In the genomic region with DNA sequence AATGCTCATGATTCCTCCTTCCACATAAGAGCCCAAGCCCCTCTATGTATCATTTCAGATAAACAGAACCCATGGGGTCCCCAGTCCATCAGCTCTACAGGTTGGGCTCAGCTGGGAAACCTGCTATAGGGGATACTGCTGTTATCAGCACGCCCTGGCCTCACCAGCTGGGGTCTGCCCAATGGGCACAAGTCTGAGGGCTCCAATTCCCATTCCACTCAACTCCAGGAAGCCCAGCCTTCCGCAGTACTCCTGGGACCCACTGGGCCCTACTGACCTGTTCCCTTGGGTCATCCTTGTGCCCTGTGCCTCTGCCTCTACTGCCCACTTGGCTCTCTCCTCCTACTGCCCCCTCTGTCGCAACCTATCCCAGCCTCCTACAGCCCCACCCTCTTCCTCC, we compare ENCODE assay signal across 23 cellular contexts. TPM values are rescaled to one million over a fixed set of nuclear protein-coding genes. Genes with fewer than 3 reads are reported as not detected.
DNase-seq lines count a peak whose midpoint lies in the region; ATAC-seq, FAIRE-seq and TF ChIP-seq lines count a peak whose summit lies in the region.
"Had no signal": no experiment of that assay in that cellular context is flagged by ENCODE, and none has a peak within 500 bp of the region (broad histone marks: within the 10 kb centered on the region; RNA-seq: fewer than 3 reads in every experiment).

No MANE protein-coding gene starts in this region.

- H3K27me3 ChIP-seq in H1 (replicated peaks in 1 of 4; ENCODE audit: control insufficient read depth in 3 of 4, extremely low read depth in 1 of 4, insufficient read depth in 3 of 4, low read length in 3 of 4) = no peaks in the 10 kb centered on the region
- H3K27me3 ChIP-seq: SJSA1 had no signal

- H3K9me3 ChIP-seq in H1 (ENCODE audit: insufficient read depth in 2 of 2, low read depth in 1 of 2, low read length in 1 of 2) = no peaks in the 10 kb centered on the region
- H3K9me3 ChIP-seq: BE2C, SJSA1 had no signal

- no peaks in the 10 kb centered on the region for H3K36me3 ChIP-seq in H1 (ENCODE audit: control insufficient read depth in 2 of 4, insufficient read depth in 4 of 4, low read length in 3 of 4)
- H3K36me3 ChIP-seq: BE2C, SJSA1 had no signal

- no peak overlapping the region for H3K4me3 ChIP-seq in H1 (ENCODE audit: extremely low read depth in 1 of 4, insufficient read depth in 2 of 4, low read depth in 3 of 4, low read length in 4 of 4)
- H3K4me3 ChIP-seq: GM23248, SJSA1 had no signal

- FAIRE-seq in H1 (lab: Jason Lieb, UNC) = no peak

- H3K23ac ChIP-seq in H1 (ENCODE audit: insufficient read length) = no peak overlapping the region

- H3K23me2 ChIP-seq in H1 (ENCODE audit: low read depth, low read length) = no peaks in the 10 kb centered on the region

- no peak overlapping the region for H3K27ac ChIP-seq in H1 (ENCODE audit: low read depth, low read length)
- H3K27ac ChIP-seq: 22Rv1, GM23248, SJSA1 had no signal

- POLR2A ChIA-PET in H1 (lab: Charles Lee; ENCODE audit: partially characterized antibody) = interaction anchor here (1.0 to 1.7 kb wide), 3 partner anchors 8 to 17 kb away, joined by 3 to 4 read pairs (median 3); no protein-coding TSS in a partner anchor

- H4K20me1 ChIP-seq in H1 (replicated peaks in 1 of 2; ENCODE audit: control insufficient read depth in 1 of 2, insufficient read depth in 2 of 2, low read length in 2 of 2) = no peaks in the 10 kb centered on the region

- H2BK120ac ChIP-seq in H1 (replicated peaks; ENCODE audit: low read depth, low read length) = no peak overlapping the region

- H3K27me3 Mint-ChIP-seq in nephron (ENCODE audit: low read depth) = no peaks in the 10 kb centered on the region

- H3K27ac Mint-ChIP-seq in nephron = peak overlapping the region; percentile 37 to 75 (median 59)

- TF ChIP-seq RAD21 in H1 (IDR thresholded peaks at IDR 0.05 in 1 of 2, conservative IDR thresholded peaks at IDR 0.05 in 1 of 2; ENCODE audit: low read depth in 2 of 2, low read length in 2 of 2) = no peak

- no peak overlapping the region for H2AFZ ChIP-seq in H1 (ENCODE audit: low read length)
- H2AFZ ChIP-seq: GM23248 had no signal

- no peak overlapping the region for H2BK12ac ChIP-seq in H1 (ENCODE audit: low read depth, low read length)

- H3K4me3 Mint-ChIP-seq in nephron = no peak overlapping the region
- H3K4me3 Mint-ChIP-seq: H9 had no signal

- H3K14ac ChIP-seq in H1 (ENCODE audit: insufficient read length) = no peak overlapping the region

- no peaks in the 10 kb centered on the region for H3K36me3 Mint-ChIP-seq in nephron (ENCODE audit: low read depth)

- no peak overlapping the region for H3K4me2 ChIP-seq in H1 (ENCODE audit: insufficient read depth in 1 of 2, low read depth in 2 of 2, low read length in 2 of 2)

- no peaks in the 10 kb centered on the region for H3K9me3 Mint-ChIP-seq in nephron
- H3K9me3 Mint-ChIP-seq: H9 had no signal

- peaks cover 69% of the 10 kb centered on the region for H3K4me1 Mint-ChIP-seq in nephron

- H3K18ac ChIP-seq in H1 (ENCODE audit: extremely low read depth, low read length) = no peak overlapping the region

- no peak overlapping the region for H2AK5ac ChIP-seq in H1 (ENCODE audit: low read depth, low read length)

- TF ChIP-seq CTCF in H1 (IDR thresholded peaks at IDR 0.05; ENCODE audit: control extremely low read depth in 1 of 3, insufficient read depth in 1 of 3, low read depth in 1 of 3, low read length in 3 of 3) = no peak
- TF ChIP-seq CTCF in nephron (IDR thresholded peaks at IDR 0.05; ENCODE audit: unreplicated experiment in 3 of 3) = no peak

- peaks cover 0 to 2% (median 0%) of the 10 kb centered on the region in 4 experiments; a peak in 1 of 7 replicates for H3K4me1 ChIP-seq in H1 (replicated peaks in 1 of 4; ENCODE audit: control insufficient read depth in 3 of 4, insufficient read depth in 4 of 4, low read length in 3 of 4)
- H3K4me1 ChIP-seq: BE2C, SJSA1 had no signal

- no peak overlapping the region for H4K5ac ChIP-seq in H1 (ENCODE audit: insufficient read length, low read depth, low read length)

- no peak overlapping the region for H3K4ac ChIP-seq in H1 (replicated peaks; ENCODE audit: insufficient read length, low read depth, low read length)

- H3K79me2 ChIP-seq in H1 (ENCODE audit: control insufficient read depth in 1 of 2, insufficient read depth in 2 of 2, low read length in 2 of 2) = no peaks in the 10 kb centered on the region

- no peak overlapping the region for H3K9ac ChIP-seq in H1 (replicated peaks in 1 of 4; ENCODE audit: extremely low read depth in 1 of 4, low read depth in 3 of 4, low read length in 3 of 4)
- H3K9ac ChIP-seq: GM23248 had no signal

- 0 out of 2 replicates have a peak overlapping the region, but pooled peaks have one; percentile 29 for H2BK15ac ChIP-seq in H1 (ENCODE audit: low read length)

- H3K79me1 ChIP-seq in H1 (ENCODE audit: low read depth, low read length) = no peaks in the 10 kb centered on the region

- peak; percentile 47 for DNase-seq in activated CD8-positive, alpha-beta memory T cell treated with anti-CD3 and anti-CD28 coated beads, Interleukin-2, amount 50 U/mL, for 48 hours
- no peak for DNase-seq in activated CD8-positive, alpha-beta memory T cell treated with anti-CD3 and anti-CD28 coated beads for 24 hours
- DNase-seq in H1 (ENCODE audit: low read depth in 1 of 2, low spot score in 2 of 2) (no peak), cerebellar cortex (ENCODE audit: low spot score) (no peak), kidney tubule cell (ENCODE audit: low spot score) (no peak)
- DNase-seq: ACHN, BE2C, Calu3, DND-41, GM23248, H9, NCI-H1048, NCI-H1417, NCI-H1694 treated with DMSO at 0.1 percent for 48 hours, NCI-H2081, NCI-H2227 treated with DMSO at 0.1 percent for 48 hours, NCI-H69, Right ventricle myocardium superior, RPMI8226 had no signal

- H2BK20ac ChIP-seq in H1 (ENCODE audit: low read length) = no peak overlapping the region

- ATAC-seq in HG02973 (IDR thresholded peaks at IDR 0.05; ENCODE audit: unreplicated experiment) = no peak

- WGBS in H1 (ENCODE audit: extremely low coverage in 1 of 2, insufficient coverage in 1 of 2, insufficient read length in 1 of 2, insufficient replicate concordance in 2 of 2, low coverage in 1 of 2, low lambda C conversion rate in 2 of 2, missing lambda C conversion rate in 1 of 2), 2 experiments = 94% methylated on average over 3 of the region's 3 CpGs; no CpG with 5 or more reads in 1 of the 2 experiments

- TF ChIP-seq EP300 in H1 (IDR thresholded peaks at IDR 0.05; ENCODE audit: borderline replicate concordance in 1 of 2, low read depth in 2 of 2, low read length in 2 of 2) = no peak

- no peak for TF ChIP-seq POLR2A in H1 (IDR thresholded peaks at IDR 0.05; ENCODE audit: control extremely low read depth in 1 of 2, low read depth in 2 of 2, low read length in 2 of 2)

- H4K91ac ChIP-seq in H1 (replicated peaks; ENCODE audit: insufficient read length, low read length) = no peak overlapping the region

- no peak overlapping the region for H4K8ac ChIP-seq in H1 (ENCODE audit: extremely low read depth, insufficient read depth, low read length)

- CTCF ChIA-PET in H1 (lab: Charles Lee; ENCODE audit: partially characterized antibody) = interaction anchor here (0.9 to 5.3 kb wide), 6 partner anchors 18 to 161 kb away, joined by 3 to 26 read pairs (median 4); a partner anchor contains a TSS

- H3K56ac ChIP-seq in H1 (replicated peaks; ENCODE audit: insufficient read length, low read depth, low read length) = no peak overlapping the region

- no peak overlapping the region for H2BK5ac ChIP-seq in H1 (ENCODE audit: low read depth, low read length)

TF ChIP-seq in H1, 55 proteins besides CTCF, POLR2A, EP300 and RAD21 (continues in another document):
- no peak for TF ChIP-seq CHD1 (IDR thresholded peaks at IDR 0.05; ENCODE audit: low read depth, low read length)

RNA-seq across cellular contexts. Expression of a gene that starts 16.2 kb away (rescaled TPM):
- 28.0 and 28.9 TPM in 2 replicates for total RNA-seq in H1 (2021; fragmentation: NEBNext Ultra II Directional; extraction: Animal tissue kit (Norgen Biotek cat#: 25700))
- polyA plus RNA-seq in H1 (2011; rRNA removed) = 29.9 and 38.2 TPM in 2 replicates
- 26.8 TPM for polyA plus RNA-seq in H1 (2011; cell fraction: cytosol; rRNA removed)
- polyA plus RNA-seq in H1 (2011; cell fraction: nucleus; rRNA removed) = 55.3 TPM
- polyA plus RNA-seq in H1 (2012, experiment 1 of 2) = 17.0 to 31.4 TPM (median 27.3 TPM) in 4 replicates
- 16.5 TPM for polyA plus RNA-seq in H1 (2012, experiment 2 of 2)
- polyA plus RNA-seq in H1 (2013, experiment 1 of 2) = 29.7 TPM
- 29.8 TPM for polyA plus RNA-seq in H1 (2013, experiment 2 of 2)
- 28.9 and 33.8 TPM in 2 replicates for polyA minus RNA-seq in H1 (2011; rRNA and poly(A)+ RNA removed)
- polyA minus RNA-seq in H1 (2011; cell fraction: cytosol; rRNA and poly(A)+ RNA removed) = 39.8 TPM
- polyA minus RNA-seq in H1 (2011; cell fraction: nucleus; rRNA and poly(A)+ RNA removed) = 35.9 TPM

RNA-seq across cellular contexts. Expression of a gene that starts 43.3 kb away (rescaled TPM):
- 75.6 and 82.6 TPM in 2 replicates for total RNA-seq in H1 (2021; fragmentation: NEBNext Ultra II Directional; extraction: Animal tissue kit (Norgen Biotek cat#: 25700))
- polyA plus RNA-seq in H1 (2011; rRNA removed) = 109 and 135 TPM in 2 replicates
- polyA plus RNA-seq in H1 (2011; cell fraction: cytosol; rRNA removed) = 155 TPM
- 67.9 TPM for polyA plus RNA-seq in H1 (2011; cell fraction: nucleus; rRNA removed)
- 130 to 159 TPM (median 138 TPM) in 4 replicates for polyA plus RNA-seq in H1 (2012, experiment 1 of 2)
- polyA plus RNA-seq in H1 (2012, experiment 2 of 2) = 95.2 TPM
- polyA plus RNA-seq in H1 (2013, experiment 1 of 2) = 54.9 TPM
- polyA plus RNA-seq in H1 (2013, experiment 2 of 2) = 60.3 TPM
- 55.9 and 75.0 TPM in 2 replicates for polyA minus RNA-seq in H1 (2011; rRNA and poly(A)+ RNA removed)
- polyA minus RNA-seq in H1 (2011; cell fraction: cytosol; rRNA and poly(A)+ RNA removed) = 33.5 TPM
- polyA minus RNA-seq in H1 (2011; cell fraction: nucleus; rRNA and poly(A)+ RNA removed) = 41.1 TPM

RNA-seq across cellular contexts. Expression of a gene that starts 43.3 kb away (rescaled TPM):
- 13.3 and 13.9 TPM in 2 replicates for total RNA-seq in H1 (2021; fragmentation: NEBNext Ultra II Directional; extraction: Animal tissue kit (Norgen Biotek cat#: 25700))
- polyA plus RNA-seq in H1 (2011; rRNA removed) = 13.9 and 16.3 TPM in 2 replicates
- 23.2 TPM for polyA plus RNA-seq in H1 (2011; cell fraction: cytosol; rRNA removed)
- 62.4 TPM for polyA plus RNA-seq in H1 (2011; cell fraction: nucleus; rRNA removed)
- 19.3 to 29.0 TPM (median 22.2 TPM) in 4 replicates for polyA plus RNA-seq in H1 (2012, experiment 1 of 2)
- polyA plus RNA-seq in H1 (2012, experiment 2 of 2) = 4.9 TPM
- polyA plus RNA-seq in H1 (2013, experiment 1 of 2) = 14.5 TPM
- polyA plus RNA-seq in H1 (2013, experiment 2 of 2) = 12.3 TPM
- 16.0 and 17.8 TPM in 2 replicates for polyA minus RNA-seq in H1 (2011; rRNA and poly(A)+ RNA removed)
- 12.3 TPM for polyA minus RNA-seq in H1 (2011; cell fraction: cytosol; rRNA and poly(A)+ RNA removed)
- polyA minus RNA-seq in H1 (2011; cell fraction: nucleus; rRNA and poly(A)+ RNA removed) = 28.1 TPM
- total RNA-seq: Right ventricle myocardium superior had no signal

RNA-seq across cellular contexts. Expression of a gene that starts 55.5 kb away (rescaled TPM):
- total RNA-seq in H1 (2021; fragmentation: NEBNext Ultra II Directional; extraction: Animal tissue kit (Norgen Biotek cat#: 25700)) = 11.9 and 12.2 TPM in 2 replicates
- polyA plus RNA-seq in H1 (2011; rRNA removed) = 24.8 and 39.2 TPM in 2 replicates
- polyA plus RNA-seq in H1 (2011; cell fraction: cytosol; rRNA removed) = 14.9 TPM
- 13.5 TPM for polyA plus RNA-seq in H1 (2011; cell fraction: nucleus; rRNA removed)
- 12.3 to 17.0 TPM (median 15.6 TPM) in 4 replicates for polyA plus RNA-seq in H1 (2012, experiment 1 of 2)
- polyA plus RNA-seq in H1 (2012, experiment 2 of 2) = 17.9 TPM
- 23.2 TPM for polyA plus RNA-seq in H1 (2013, experiment 1 of 2)
- 31.1 TPM for polyA plus RNA-seq in H1 (2013, experiment 2 of 2)
- 6.3 and 10.4 TPM in 2 replicates for polyA minus RNA-seq in H1 (2011; rRNA and poly(A)+ RNA removed)
- polyA minus RNA-seq in H1 (2011; cell fraction: cytosol; rRNA and poly(A)+ RNA removed) = 15.3 TPM
- 12.1 TPM for polyA minus RNA-seq in H1 (2011; cell fraction: nucleus; rRNA and poly(A)+ RNA removed)
- total RNA-seq: Right ventricle myocardium superior had no signal
- polyA plus RNA-seq: GM23248 had no signal
